Comparison of ENCODE assay signal across 9 cellular contexts in the genomic region with DNA sequence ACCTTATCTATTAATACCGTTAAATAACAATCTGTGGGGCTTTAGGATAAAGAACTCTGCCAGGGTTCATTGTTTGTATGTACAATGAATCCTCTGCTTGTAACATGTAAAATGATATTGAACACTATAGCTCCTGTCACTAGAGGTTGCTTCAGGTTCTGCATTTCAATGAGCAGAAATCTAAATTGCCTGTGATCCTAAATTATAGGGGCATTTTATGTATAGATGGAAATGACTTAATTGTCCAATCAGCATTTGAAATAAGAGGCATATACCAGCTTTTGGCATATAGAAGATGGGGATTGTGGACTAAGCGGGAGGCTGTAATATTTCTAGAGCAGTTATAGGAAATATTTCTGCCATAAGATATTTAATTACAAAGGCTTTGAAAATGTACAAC. TPM values are rescaled to one million over a fixed set of nuclear protein-coding genes. Genes with fewer than 3 reads are reported as not detected.
DNase-seq lines count a peak whose midpoint lies in the region; ATAC-seq, FAIRE-seq and TF ChIP-seq lines count a peak whose summit lies in the region.
"Had no signal": no experiment of that assay in that cellular context is flagged by ENCODE, and none has a peak within 500 bp of the region (broad histone marks: within the 10 kb centered on the region; RNA-seq: fewer than 3 reads in every experiment).

No MANE protein-coding gene starts in this region.

- POLR2A ChIA-PET in activated naive CD8-positive, alpha-beta T cell treated with anti-CD3 and anti-CD28 coated beads, Interleukin-2, amount 10 ng/mL, durations not matched to agents 7 days and 5 days (lab: Charles Lee) = interaction anchor here (0.6 to 5.2 kb wide), 8 partner anchors 14 to 110 kb away, joined by 3 to 128 read pairs (median 5); no protein-coding TSS in a partner anchor

- H3K27me3 Mint-ChIP-seq in CD4-positive, CD25-positive, alpha-beta regulatory T cell = no peaks in the 10 kb centered on the region
- no peaks in the 10 kb centered on the region for H3K27me3 Mint-ChIP-seq in activated naive CD8-positive, alpha-beta T cell treated with anti-CD3 and anti-CD28 coated beads, Interleukin-2, amount 10 ng/mL, durations not matched to agents 7 days and 5 days

- no peak for DNase-seq in CD4-positive, CD25-positive, alpha-beta regulatory T cell
- DNase-seq in HFF-Myc (ENCODE audit: extremely low read depth, low read depth) (no peak), RCC 7860 (ENCODE audit: low spot score) (no peak)
- no peak for DNase-seq in activated naive CD8-positive, alpha-beta T cell treated with anti-CD3 and anti-CD28 coated beads, Interleukin-2, amount 10 ng/mL, durations not matched to agents 7 days and 5 days
- no peak for DNase-seq in effector CD8-positive, alpha-beta T cell (lab: John Stamatoyannopoulos, UW)
- DNase-seq: NCI-H1436 treated with DMSO at 0.1 percent for 48 hours had no signal

- ATAC-seq in CD4-positive, CD25-positive, alpha-beta regulatory T cell (ENCODE audit: low read depth in 2 of 2) = no peak
- ATAC-seq in activated naive CD8-positive, alpha-beta T cell treated with anti-CD3 and anti-CD28 coated beads, Interleukin-2, amount 10 ng/mL, durations not matched to agents 7 days and 5 days (ENCODE audit: low read depth) = no peak
- ATAC-seq in GM19324 (IDR thresholded peaks at IDR 0.05; ENCODE audit: low FRiP score, unreplicated experiment) (no peak), GM19455 (IDR thresholded peaks at IDR 0.05; ENCODE audit: unreplicated experiment) (no peak)

- no peaks in the 10 kb centered on the region for H3K9me3 ChIP-seq in CD4-positive, CD25-positive, alpha-beta regulatory T cell (ENCODE audit: control insufficient read depth in 2 of 2, low read length in 2 of 2)
- no peaks in the 10 kb centered on the region for H3K9me3 ChIP-seq in muscle layer of duodenum (ENCODE audit: control insufficient read depth in 1 of 2, low read length in 2 of 2)

- peak overlapping the region; percentile 79 for H3K27ac ChIP-seq in CD4-positive, CD25-positive, alpha-beta regulatory T cell (ENCODE audit: insufficient read depth, low read length, poor library complexity, severe bottlenecking)
- no peak overlapping the region for H3K27ac ChIP-seq in muscle layer of duodenum (ENCODE audit: low read length)

- peak overlapping the region; percentile 100 for H3K4me3 ChIP-seq in CD4-positive, CD25-positive, alpha-beta regulatory T cell (ENCODE audit: low read depth, low read length)
- H3K4me3 ChIP-seq in HFF-Myc (replicated peaks; ENCODE audit: low read depth, low read length) (peak overlapping the region; percentile 73), muscle layer of duodenum (ENCODE audit: low read depth in 1 of 2, low read length in 2 of 2) (peak overlapping the region; percentile 85 to 96)

- H3K36me3 Mint-ChIP-seq in CD4-positive, CD25-positive, alpha-beta regulatory T cell = no peaks in the 10 kb centered on the region
- H3K36me3 Mint-ChIP-seq in activated naive CD8-positive, alpha-beta T cell treated with anti-CD3 and anti-CD28 coated beads, Interleukin-2, amount 10 ng/mL, durations not matched to agents 7 days and 5 days = peaks cover 5% of the 10 kb centered on the region

- H3K27me3 ChIP-seq in CD4-positive, CD25-positive, alpha-beta regulatory T cell (ENCODE audit: control insufficient read depth, insufficient read depth, low read length) = no peaks in the 10 kb centered on the region
- H3K27me3 ChIP-seq in muscle layer of duodenum (ENCODE audit: low read depth, low read length) = no peaks in the 10 kb centered on the region

- H3K4me1 Mint-ChIP-seq in CD4-positive, CD25-positive, alpha-beta regulatory T cell = peaks cover 35 to 69% (median 54%) of the 10 kb centered on the region in 4 donors
- peaks cover 49% of the 10 kb centered on the region for H3K4me1 Mint-ChIP-seq in activated naive CD8-positive, alpha-beta T cell treated with anti-CD3 and anti-CD28 coated beads, Interleukin-2, amount 10 ng/mL, durations not matched to agents 7 days and 5 days

- H3K4me1 ChIP-seq in CD4-positive, CD25-positive, alpha-beta regulatory T cell (ENCODE audit: control insufficient read depth, insufficient read depth, low read length, poor library complexity, severe bottlenecking) = peaks cover 61% of the 10 kb centered on the region
- H3K4me1 ChIP-seq in muscle layer of duodenum (ENCODE audit: control insufficient read depth in 1 of 2, insufficient read depth in 2 of 2, low read length in 2 of 2) = peaks cover 5 to 6% of the 10 kb centered on the region in 2 donors

- peak overlapping the region in 1 of 3 donors; percentile 94 for H3K27ac Mint-ChIP-seq in CD4-positive, CD25-positive, alpha-beta regulatory T cell
- peak overlapping the region; percentile 91 for H3K27ac Mint-ChIP-seq in activated naive CD8-positive, alpha-beta T cell treated with anti-CD3 and anti-CD28 coated beads, Interleukin-2, amount 10 ng/mL, durations not matched to agents 7 days and 5 days

- TF ChIP-seq CTCF in HFF-Myc (IDR thresholded peaks at IDR 0.05; ENCODE audit: low read depth, low read length, missing control alignments) = no peak

- peak overlapping the region; percentile 97 to 100 (median 99) for H3K4me3 Mint-ChIP-seq in CD4-positive, CD25-positive, alpha-beta regulatory T cell
- peak overlapping the region; percentile 99 for H3K4me3 Mint-ChIP-seq in activated naive CD8-positive, alpha-beta T cell treated with anti-CD3 and anti-CD28 coated beads, Interleukin-2, amount 10 ng/mL, durations not matched to agents 7 days and 5 days

- peaks cover 0 to 1% (median 0%) of the 10 kb centered on the region in 7 donors for H3K9me3 Mint-ChIP-seq in CD4-positive, CD25-positive, alpha-beta regulatory T cell
- no peaks in the 10 kb centered on the region for H3K9me3 Mint-ChIP-seq in activated naive CD8-positive, alpha-beta T cell treated with anti-CD3 and anti-CD28 coated beads, Interleukin-2, amount 10 ng/mL, durations not matched to agents 7 days and 5 days

- no peaks in the 10 kb centered on the region for H3K36me3 ChIP-seq in CD4-positive, CD25-positive, alpha-beta regulatory T cell (ENCODE audit: control insufficient read depth, insufficient read depth, low read length)
- peaks cover 0 to 6% of the 10 kb centered on the region in 2 donors for H3K36me3 ChIP-seq in muscle layer of duodenum (ENCODE audit: control insufficient read depth in 1 of 2, insufficient read depth in 2 of 2, low read length in 2 of 2)

- no peak for FAIRE-seq in RCC 7860 (lab: Jason Lieb, UNC)

RNA-seq across cellular contexts. Expression of a gene that starts 2.0 kb away (rescaled TPM):
- 86.6 TPM for total RNA-seq in CD4-positive, CD25-positive, alpha-beta regulatory T cell
- 10 to 100 TPM; 21.4 to 32.3 (median 24.0) TPM for polyA plus RNA-seq in CD4-positive, CD25-positive, alpha-beta regulatory T cell
- total RNA-seq in activated naive CD8-positive, alpha-beta T cell treated with anti-CD3 and anti-CD28 coated beads, Interleukin-2, amount 10 ng/mL, durations not matched to agents 7 days and 5 days = 10 to 100 TPM; 71.3 to 74.2 TPM
